11 cellular contexts compared by ENCODE assay signal in the genomic region with DNA sequence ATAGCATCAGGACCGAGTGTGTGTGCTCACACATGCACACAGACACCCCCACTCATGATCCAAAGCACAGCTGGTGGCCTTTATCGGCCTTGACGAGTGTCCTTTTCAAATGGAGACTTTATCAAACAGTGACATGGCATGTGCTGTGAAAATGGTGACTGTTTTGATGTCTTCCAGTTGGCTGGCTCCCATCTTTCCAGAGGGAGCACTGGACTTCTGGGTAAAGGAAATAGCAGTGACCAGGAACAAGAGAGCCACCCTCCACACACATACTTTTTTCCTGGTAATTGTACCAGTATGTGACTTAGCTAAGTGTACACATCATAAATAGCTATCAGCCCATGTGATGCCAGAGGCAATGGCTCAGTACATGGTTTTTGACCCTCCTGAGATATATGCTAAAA.
"Had no signal": no experiment of that assay in that cellular context is flagged by ENCODE, and none has a peak within 500 bp of the region (broad histone marks: within the 10 kb centered on the region; RNA-seq: fewer than 3 reads in every experiment).

No MANE protein-coding gene starts in this region.

- H3K36me3 ChIP-seq: breast epithelium, thyroid gland had no signal

- ATAC-seq: naive thymus-derived CD4-positive, alpha-beta T cell; stimulated activated naive B cell treated with anti-CD40 and anti-IgM and Interleukin-4, amounts not matched to agents 10 μg/mL and 1 μg/mL and 100 μg/mL, for 72 hours had no signal

- H3K27ac ChIP-seq: epithelial cell of prostate had no signal

- DNase-seq: activated CD4-positive, alpha-beta T cell treated with anti-CD3 and anti-CD28 coated beads, Interleukin-2, amount 50 U/mL, for 48 hours; activated gamma-delta T cell; dermis blood vessel endothelial cell; endodermal cell; foreskin fibroblast; mesenchymal stem cell; naive thymus-derived CD4-positive, alpha-beta T cell; stimulated activated naive B cell treated with anti-CD40 and anti-IgM and Interleukin-4, amounts not matched to agents 10 μg/mL and 1 μg/mL and 100 μg/mL, for 72 hours; thyroid gland had no signal

- H3K9me3 ChIP-seq: breast epithelium, thyroid gland had no signal

- H3K27me3 ChIP-seq: breast epithelium, thyroid gland had no signal

- H3K4me1 ChIP-seq: thyroid gland had no signal

- H3K4me3 ChIP-seq: breast epithelium, thyroid gland had no signal
